In the genomic region with DNA sequence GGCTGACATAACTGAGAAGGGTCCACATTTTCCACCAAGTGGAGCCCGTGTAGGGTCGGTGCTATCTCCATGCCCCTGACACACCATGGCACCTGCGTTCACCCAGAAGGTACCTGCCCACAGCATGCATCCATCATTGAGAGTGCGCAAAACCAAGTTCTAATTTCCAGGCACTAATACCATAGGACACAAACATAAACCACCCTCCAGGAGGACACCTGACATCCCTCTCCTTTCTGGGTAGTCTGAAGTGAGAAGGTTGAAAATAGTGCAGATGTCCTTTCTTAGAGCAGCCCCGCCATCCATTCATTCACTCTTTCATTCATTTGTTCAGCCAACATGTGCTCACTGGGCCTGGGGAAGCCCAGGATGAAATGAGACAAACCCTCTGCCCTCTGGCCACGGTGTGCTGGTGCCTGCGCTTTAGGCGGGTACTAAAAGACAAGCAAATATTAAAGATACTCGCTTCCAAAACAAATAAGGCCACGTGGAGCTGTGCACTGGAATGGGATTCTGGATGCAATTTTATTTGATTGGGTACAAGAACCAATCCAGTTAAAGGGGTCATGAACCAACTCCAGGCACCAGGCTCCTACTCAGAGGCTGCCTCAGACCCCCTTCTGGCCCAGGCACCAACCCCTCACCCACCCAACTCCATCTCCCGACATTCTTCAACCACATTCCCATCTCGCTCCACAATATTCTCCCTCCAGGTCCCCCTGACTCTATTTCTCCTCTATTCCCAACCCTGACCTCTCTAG, we compare ENCODE assay signal across 10 cellular contexts.
DNase-seq lines count a peak whose midpoint lies in the region; ATAC-seq lines count a peak whose summit lies in the region.
"Had no signal": no experiment of that assay in that cellular context is flagged by ENCODE, and none has a peak within 500 bp of the region (broad histone marks: within the 10 kb centered on the region; RNA-seq: fewer than 3 reads in every experiment).

No MANE protein-coding gene starts in this region.

- H3K27ac ChIP-seq in BLaER1 treated with 17β-estradiol and CSF1 and Interleukin-3, amounts not matched to agents 10 nM and 100 nM = peak overlapping the region in 6 of 11 experiments; percentile 81 to 92 (median 84); a peak in 8 of 22 replicates

- peaks cover 16 to 35% (median 21%) of the 10 kb centered on the region in 10 experiments for H3K4me1 ChIP-seq in BLaER1 treated with 17β-estradiol and CSF1 and Interleukin-3, amounts not matched to agents 10 nM and 100 nM
- H3K4me1 ChIP-seq in endocrine pancreas (ENCODE audit: control insufficient read depth, insufficient read depth, low read length) (no peaks in the 10 kb centered on the region), neuron (ENCODE audit: insufficient read depth, low read length) (peaks cover 9% of the 10 kb centered on the region)

- DNase-seq in NCI-H69 (lab: John Stamatoyannopoulos, UW) = peak; percentile 32
- DNase-seq in SIG-M5 (lab: John Stamatoyannopoulos, UW) = no peak
- DNase-seq: amygdala, MV-4-11 had no signal

- H3K4me3 ChIP-seq in BLaER1 treated with 17β-estradiol and CSF1 and Interleukin-3, amounts not matched to agents 10 nM and 100 nM = peak overlapping the region; percentile 74 to 97 (median 87)
- H3K4me3 ChIP-seq in endocrine pancreas (ENCODE audit: control insufficient read depth, insufficient read depth, low read length) (peak overlapping the region; percentile 62), neuron (ENCODE audit: low read length) (peak overlapping the region; percentile 56)

- peak overlapping the region; percentile 90 to 99 (median 97) for H3K4me2 ChIP-seq in BLaER1 treated with 17β-estradiol and CSF1 and Interleukin-3, amounts not matched to agents 10 nM and 100 nM

- ATAC-seq in HG03378 (IDR thresholded peaks at IDR 0.05; ENCODE audit: unreplicated experiment) (no peak), GM19397 (IDR thresholded peaks at IDR 0.05; ENCODE audit: unreplicated experiment) (no peak), HG02970 (IDR thresholded peaks at IDR 0.05; ENCODE audit: low FRiP score, unreplicated experiment) (no peak)

- H3K27me3 ChIP-seq in BLaER1 treated with 17β-estradiol and CSF1 and Interleukin-3, amounts not matched to agents 10 nM and 100 nM = no peaks in the 10 kb centered on the region
- H3K27me3 ChIP-seq in endocrine pancreas (ENCODE audit: control insufficient read depth, insufficient read depth, low read length) (no peaks in the 10 kb centered on the region), neuron (ENCODE audit: insufficient read depth, low read length) (no peaks in the 10 kb centered on the region)

- no peaks in the 10 kb centered on the region for H3K9me3 ChIP-seq in BLaER1 treated with 17β-estradiol and CSF1 and Interleukin-3, amounts not matched to agents 10 nM and 100 nM (replicated peaks in 1 of 11)
- no peaks in the 10 kb centered on the region for H3K9me3 ChIP-seq in endocrine pancreas (ENCODE audit: control insufficient read depth, low read length)
- no peaks in the 10 kb centered on the region for H3K9me3 ChIP-seq in neuron (ENCODE audit: low read length)

- H4K20me1 ChIP-seq in BLaER1 treated with 17β-estradiol and CSF1 and Interleukin-3, amounts not matched to agents 10 nM and 100 nM = peaks cover 0 to 44% (median 4%) of the 10 kb centered on the region in 11 experiments; a peak in 9 of 22 replicates

- peak overlapping the region; percentile 84 to 98 (median 91) for H3K9ac ChIP-seq in BLaER1 treated with 17β-estradiol and CSF1 and Interleukin-3, amounts not matched to agents 10 nM and 100 nM
- H3K9ac ChIP-seq in endocrine pancreas (ENCODE audit: control insufficient read depth, insufficient read depth, low read length) = peak overlapping the region; percentile 71

- no peak overlapping the region for H2AFZ ChIP-seq in neuron (ENCODE audit: low read depth, low read length)

- H3K36me3 ChIP-seq in BLaER1 treated with 17β-estradiol and CSF1 and Interleukin-3, amounts not matched to agents 10 nM and 100 nM = no peaks in the 10 kb centered on the region
- no peaks in the 10 kb centered on the region for H3K36me3 ChIP-seq in endocrine pancreas (ENCODE audit: control insufficient read depth, insufficient read depth, low read length)
- no peaks in the 10 kb centered on the region for H3K36me3 ChIP-seq in neuron (ENCODE audit: insufficient read depth, low read length)
